Comparison of ENCODE assay signal across 9 cellular contexts in the genomic region with DNA sequence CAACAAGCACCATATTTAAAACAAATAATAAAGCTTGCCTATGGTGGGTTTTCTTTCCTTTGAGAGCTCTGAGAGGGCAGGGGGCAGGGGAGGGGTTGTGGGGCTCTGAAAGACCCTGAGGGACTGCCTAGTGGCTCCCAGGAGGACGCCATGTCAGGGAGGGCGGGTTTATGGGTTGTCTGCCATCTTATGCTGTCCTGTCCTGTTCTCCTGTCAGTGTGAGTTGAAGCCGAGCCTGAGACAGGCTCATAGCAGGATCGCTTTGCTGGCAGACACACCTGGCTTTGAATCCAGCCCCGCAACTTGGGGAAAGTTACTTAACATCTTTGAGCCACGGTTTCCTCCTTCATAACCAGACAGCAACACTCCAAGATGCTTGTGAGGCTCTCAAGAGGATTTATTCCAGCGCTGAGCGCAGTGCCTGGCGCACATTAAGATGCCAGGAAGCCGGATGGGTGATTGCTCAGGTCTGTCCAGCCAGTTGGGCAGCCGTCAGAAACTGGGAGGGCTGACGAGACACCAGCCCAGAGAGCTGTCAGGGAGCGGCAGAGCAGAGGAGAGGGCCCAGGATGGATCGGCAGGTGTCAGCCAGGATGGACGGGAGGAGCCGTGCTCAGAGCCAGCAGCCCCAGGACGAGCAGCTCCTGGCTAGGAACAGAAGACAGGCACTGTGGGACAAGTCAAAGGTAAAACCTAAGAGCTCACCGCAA. TPM values are rescaled to one million over a fixed set of nuclear protein-coding genes. Genes with fewer than 3 reads are reported as not detected.
DNase-seq lines count a peak whose midpoint lies in the region; ATAC-seq, FAIRE-seq and TF ChIP-seq lines count a peak whose summit lies in the region.
"Had no signal": no experiment of that assay in that cellular context is flagged by ENCODE, and none has a peak within 500 bp of the region (broad histone marks: within the 10 kb centered on the region; RNA-seq: fewer than 3 reads in every experiment).

No MANE protein-coding gene starts in this region.

- no peak for TF ChIP-seq CTCF in HL-60 (IDR thresholded peaks at IDR 0.05; ENCODE audit: insufficient read depth, low read length)
- no peak for TF ChIP-seq CTCF in left lung (IDR thresholded peaks at IDR 0.05)

- H3K27ac ChIP-seq in HL-60 (replicated peaks): no peak overlapping the region
- peak overlapping the region; percentile 89 to 95 for H3K27ac ChIP-seq in left lung

- no peak for ATAC-seq in activated naive CD8-positive, alpha-beta T cell treated with anti-CD3 and anti-CD28 coated beads, Interleukin-2, amount 10 ng/mL, durations not matched to agents 7 days and 5 days (ENCODE audit: low read depth)
- ATAC-seq in left lung (peak; percentile 61), HG03378 (IDR thresholded peaks at IDR 0.05; ENCODE audit: unreplicated experiment) (no peak)

- no peaks in the 10 kb centered on the region for H3K36me3 ChIP-seq in left lung

- POLR2A ChIA-PET in activated naive CD8-positive, alpha-beta T cell treated with anti-CD3 and anti-CD28 coated beads, Interleukin-2, amount 10 ng/mL, durations not matched to agents 7 days and 5 days (lab: Charles Lee): interaction anchor here (5.7 to 17.7 kb wide), 2 partner anchors 11 to 17 kb away, joined by 44 to 359 read pairs; no protein-coding TSS in a partner anchor

- H3K4me1 ChIP-seq in left lung: peaks cover 24 to 90% of the 10 kb centered on the region in 2 donors

- DNase-seq in HL-60 (ENCODE audit: low read depth in 1 of 2, low spot score in 1 of 2): no peak
- DNase-seq in activated naive CD8-positive, alpha-beta T cell treated with anti-CD3 and anti-CD28 coated beads, Interleukin-2, amount 10 ng/mL, durations not matched to agents 7 days and 5 days: no peak
- DNase-seq in left lung: peak; percentile 70 to 77
- no peak for DNase-seq in stimulated activated CD4-positive, alpha-beta T cell treated with anti-CD3 and anti-CD28 coated beads, Interleukin-2, amount 100 ng/mL, for 48 hours
- no peak for DNase-seq in Kasumi-1 (lab: John Stamatoyannopoulos, UW)
- DNase-seq in frontal cortex (ENCODE audit: low spot score in 2 of 2): no peak

- H3K27me3 ChIP-seq in HL-60 (ENCODE audit: insufficient read depth, poor library complexity, severe bottlenecking) (no peaks in the 10 kb centered on the region), left lung (no peaks in the 10 kb centered on the region)

- H3K9me3 Mint-ChIP-seq in activated naive CD8-positive, alpha-beta T cell treated with anti-CD3 and anti-CD28 coated beads, Interleukin-2, amount 10 ng/mL, durations not matched to agents 7 days and 5 days: no peaks in the 10 kb centered on the region
- no peaks in the 10 kb centered on the region for H3K9me3 Mint-ChIP-seq in stimulated activated naive CD8-positive, alpha-beta T cell treated with anti-CD3 and anti-CD28 coated beads, Interleukin-15, Interleukin-2, amounts not matched to agents 100 ng/mL and 50 ng/mL, for 24 hours

- H3K27ac Mint-ChIP-seq in activated naive CD8-positive, alpha-beta T cell treated with anti-CD3 and anti-CD28 coated beads, Interleukin-2, amount 10 ng/mL, durations not matched to agents 7 days and 5 days: peak overlapping the region; percentile 98
- H3K27ac Mint-ChIP-seq in stimulated activated naive CD8-positive, alpha-beta T cell treated with anti-CD3 and anti-CD28 coated beads, Interleukin-15, Interleukin-2, amounts not matched to agents 100 ng/mL and 50 ng/mL, for 24 hours: peak overlapping the region; percentile 94

- no peaks in the 10 kb centered on the region for H3K9me3 ChIP-seq in left lung

- peak overlapping the region; percentile 33 for H3K4me3 ChIP-seq in HL-60 (replicated peaks; ENCODE audit: insufficient read depth, low read length)
- H3K4me3 ChIP-seq in left lung: peak overlapping the region; percentile 34 to 56

- peak overlapping the region; percentile 91 for H3K4me3 Mint-ChIP-seq in activated naive CD8-positive, alpha-beta T cell treated with anti-CD3 and anti-CD28 coated beads, Interleukin-2, amount 10 ng/mL, durations not matched to agents 7 days and 5 days
- H3K4me3 Mint-ChIP-seq in stimulated activated naive CD8-positive, alpha-beta T cell treated with anti-CD3 and anti-CD28 coated beads, Interleukin-15, Interleukin-2, amounts not matched to agents 100 ng/mL and 50 ng/mL, for 24 hours: peak overlapping the region; percentile 87

- H3K36me3 Mint-ChIP-seq in activated naive CD8-positive, alpha-beta T cell treated with anti-CD3 and anti-CD28 coated beads, Interleukin-2, amount 10 ng/mL, durations not matched to agents 7 days and 5 days: peaks cover 20% of the 10 kb centered on the region
- peaks cover 18% of the 10 kb centered on the region for H3K36me3 Mint-ChIP-seq in stimulated activated naive CD8-positive, alpha-beta T cell treated with anti-CD3 and anti-CD28 coated beads, Interleukin-15, Interleukin-2, amounts not matched to agents 100 ng/mL and 50 ng/mL, for 24 hours (ENCODE audit: low read depth)

- peaks cover 80% of the 10 kb centered on the region for H3K4me1 Mint-ChIP-seq in activated naive CD8-positive, alpha-beta T cell treated with anti-CD3 and anti-CD28 coated beads, Interleukin-2, amount 10 ng/mL, durations not matched to agents 7 days and 5 days
- peaks cover 94% of the 10 kb centered on the region for H3K4me1 Mint-ChIP-seq in stimulated activated naive CD8-positive, alpha-beta T cell treated with anti-CD3 and anti-CD28 coated beads, Interleukin-15, Interleukin-2, amounts not matched to agents 100 ng/mL and 50 ng/mL, for 24 hours (ENCODE audit: low read depth)

- FAIRE-seq in frontal cortex (lab: Jason Lieb, UNC): no peak

- intact Hi-C loops in left lung (cut with DNase I): no loop called here

- no peaks in the 10 kb centered on the region for H3K27me3 Mint-ChIP-seq in activated naive CD8-positive, alpha-beta T cell treated with anti-CD3 and anti-CD28 coated beads, Interleukin-2, amount 10 ng/mL, durations not matched to agents 7 days and 5 days
- H3K27me3 Mint-ChIP-seq in stimulated activated naive CD8-positive, alpha-beta T cell treated with anti-CD3 and anti-CD28 coated beads, Interleukin-15, Interleukin-2, amounts not matched to agents 100 ng/mL and 50 ng/mL, for 24 hours: no peaks in the 10 kb centered on the region

RNA-seq across cellular contexts. Expression of a gene that starts 36.8 kb away (rescaled TPM):
- total RNA-seq in activated naive CD8-positive, alpha-beta T cell treated with anti-CD3 and anti-CD28 coated beads, Interleukin-2, amount 10 ng/mL, durations not matched to agents 7 days and 5 days: not detected
- under 1 TPM in 1 of 2 donors, not detected in 1; 0.18 TPM for total RNA-seq in left lung
- total RNA-seq in frontal cortex: under 0.01 TPM
- total RNA-seq: glomerular endothelial cell had no signal

Comparison
In these comparisons a context has a peak if more than half of its experiments do, and no peak if none do; other contexts are left out.
1. DNase-seq: peak in left lung (2 of 2); none in HL-60 (0 of 2), activated naive CD8-positive, alpha-beta T cell treated with anti-CD3 and anti-CD28 coated beads, Interleukin-2, amount 10 ng/mL, durations not matched to agents 7 days and 5 days (single experiment), stimulated activated CD4-positive, alpha-beta T cell treated with anti-CD3 and anti-CD28 coated beads, Interleukin-2, amount 100 ng/mL, for 48 hours (0 of 2), Kasumi-1 (0 of 2) and frontal cortex (0 of 2).